Comparison of ENCODE assay signal across 8 cellular contexts in genomic region chr15:60916674-60917468, GRCh38.
A peak's percentile ranks its signal among the peaks of the same experiment; 100 is the strongest.
DNase-seq lines count a peak whose midpoint lies in the region; ATAC-seq lines count a peak whose summit lies in the region.

No MANE protein-coding gene starts in this region.

- DNase-seq in activated gamma-delta T cell treated with Interleukin-2 at 50 U/mL for 16 hours (peak; percentile 87), activated gamma-delta T cell (lab: John Stamatoyannopoulos, UW) (no peak), NCI-H2196 (lab: John Stamatoyannopoulos, UW; ENCODE audit: unreplicated experiment) (peak; percentile 52), kidney tubule cell (ENCODE audit: low spot score) (peak; percentile 85)
- peak; percentile 72 to 81 for DNase-seq in central memory CD8-positive, alpha-beta T cell (ENCODE audit: low spot score in 2 of 2)
- DNase-seq in stimulated activated CD4-positive, alpha-beta T cell treated with anti-CD3 and anti-CD28 coated beads, Interleukin-1b, Interleukin-23, amount 100 ng/mL, for 4 hours (ENCODE audit: low read depth in 2 of 2): peak; percentile 80 to 82

- H3K4me3 Mint-ChIP-seq in central memory CD8-positive, alpha-beta T cell: no peak overlapping the region

- no peaks in the 10 kb centered on the region for H3K9me3 Mint-ChIP-seq in central memory CD8-positive, alpha-beta T cell

- H3K4me1 Mint-ChIP-seq in central memory CD8-positive, alpha-beta T cell: peaks cover 10% of the 10 kb centered on the region

- ATAC-seq in HG03060 (IDR thresholded peaks at IDR 0.05; ENCODE audit: low read depth, unreplicated experiment): peak; percentile 71
- peak; percentile 93 to 98 for ATAC-seq in activated CD4-positive, CD25-positive, alpha-beta regulatory T cell treated with anti-CD3 and anti-CD28 coated beads, Interleukin-2, amount 50 U/mL, for 24 hours
- ATAC-seq in central memory CD8-positive, alpha-beta T cell (replicated peaks; ENCODE audit: extremely low read depth, poor library complexity, severe bottlenecking): peak; percentile 100

- no peaks in the 10 kb centered on the region for H3K36me3 Mint-ChIP-seq in central memory CD8-positive, alpha-beta T cell (ENCODE audit: insufficient read depth)

- no peaks in the 10 kb centered on the region for H3K27me3 Mint-ChIP-seq in central memory CD8-positive, alpha-beta T cell

- H3K27ac Mint-ChIP-seq in central memory CD8-positive, alpha-beta T cell (ENCODE audit: low read depth): no peak overlapping the region
